Comparison of ENCODE assay signal across 6 cellular contexts in the genomic region with DNA sequence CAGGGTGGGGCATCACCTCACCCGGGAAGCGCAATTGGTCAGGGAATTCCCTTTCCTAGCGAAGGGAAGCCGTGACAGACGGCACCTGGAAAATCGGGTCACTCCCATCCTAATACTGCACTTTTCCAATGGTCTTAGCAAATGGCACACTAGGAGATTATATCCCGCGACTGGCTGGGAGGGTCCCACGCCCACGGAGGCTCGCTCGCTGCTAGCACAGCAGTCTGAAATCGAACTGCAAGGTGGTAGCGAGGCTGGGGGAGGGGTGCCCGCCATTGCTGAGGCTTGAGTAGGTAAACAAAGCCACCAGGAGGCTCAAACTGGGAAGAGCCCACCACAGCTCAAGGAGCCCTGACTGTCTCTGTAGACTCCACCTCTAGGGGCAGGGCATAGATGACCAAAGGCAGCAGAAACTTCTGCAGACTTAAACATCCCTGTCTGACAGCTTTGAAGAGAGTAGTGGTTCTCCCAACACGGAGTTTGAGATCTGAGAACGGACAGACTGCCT. TPM values are rescaled to one million over a fixed set of nuclear protein-coding genes. Genes with fewer than 3 reads are reported as not detected.
"Had no signal": no experiment of that assay in that cellular context is flagged by ENCODE, and none has a peak within 500 bp of the region (broad histone marks: within the 10 kb centered on the region; RNA-seq: fewer than 3 reads in every experiment).

No MANE protein-coding gene starts in this region.

RNA-seq across cellular contexts. Expression of a gene that starts 8.5 kb away (rescaled TPM):
- total RNA-seq: Peyer's patch had no signal
- polyA plus RNA-seq: SK-N-SH had no signal

RNA-seq across cellular contexts. Expression of a gene that starts 32.8 kb away (rescaled TPM):
- total RNA-seq: M059J, PC-3, Peyer's patch, Right ventricle myocardium superior, SJSA1 had no signal

RNA-seq across cellular contexts. Expression of a gene that starts 53.1 kb away (rescaled TPM):
- total RNA-seq: Peyer's patch, Right ventricle myocardium superior had no signal
